In the genomic region with DNA sequence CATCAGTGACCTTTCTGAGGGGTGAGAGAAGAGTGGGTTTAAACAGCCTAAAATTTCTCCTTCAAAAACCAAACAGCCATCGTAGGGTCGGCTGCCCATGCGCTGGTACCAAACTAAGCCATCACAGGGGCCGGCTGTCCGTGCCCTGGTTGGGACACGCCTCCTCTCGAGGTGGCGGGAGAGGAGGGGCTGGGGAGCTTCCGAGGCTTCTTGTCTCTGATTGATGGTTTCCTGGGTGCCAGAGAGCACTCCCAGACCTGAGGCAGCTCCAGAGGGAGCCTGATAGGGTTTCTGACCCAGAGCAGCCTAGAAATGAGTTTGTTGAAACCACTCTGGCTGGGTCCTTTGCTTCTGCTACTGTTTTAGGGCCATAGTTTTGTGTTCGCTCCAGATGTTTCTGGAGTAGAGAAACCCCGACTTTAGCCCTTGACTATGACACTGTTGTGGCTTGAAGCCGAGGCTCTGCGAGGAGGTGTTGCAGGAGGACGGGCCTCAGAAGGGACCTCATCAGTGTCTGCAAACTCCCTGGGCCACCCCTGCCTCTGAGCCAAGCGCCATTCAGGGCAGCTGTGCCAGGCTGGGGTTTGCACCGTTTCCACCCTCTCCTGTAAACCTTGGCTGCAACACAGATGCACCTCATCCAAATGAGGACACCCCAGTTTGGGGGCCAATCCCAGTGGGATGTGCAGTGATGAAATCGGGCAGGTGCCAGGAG, we compare ENCODE assay signal across 1 cellular context.
A peak's percentile ranks its signal among the peaks of the same experiment; 100 is the strongest.
TF ChIP-seq lines count a peak whose summit lies in the region.

No MANE protein-coding gene starts in this region.

TF ChIP-seq in HepG2, 621 proteins besides CTCF, POLR2A, EP300 and RAD21:
- TF ChIP-seq, protein P1, sequence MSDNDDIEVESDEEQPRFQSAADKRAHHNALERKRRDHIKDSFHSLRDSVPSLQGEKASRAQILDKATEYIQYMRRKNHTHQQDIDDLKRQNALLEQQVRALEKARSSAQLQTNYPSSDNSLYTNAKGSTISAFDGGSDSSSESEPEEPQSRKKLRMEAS (IDR thresholded peaks at IDR 0.05) = no peak
- peak; percentile 27 for TF ChIP-seq AGO2 (optimal IDR thresholded peaks at IDR 0.05; ENCODE audit: low read depth, low read length)
- TF ChIP-seq ZNF768 (CRISPR knock-in tag; IDR thresholded peaks at IDR 0.05) = no peak
